ENCODE assay signal across 23 cellular contexts in the genomic region with DNA sequence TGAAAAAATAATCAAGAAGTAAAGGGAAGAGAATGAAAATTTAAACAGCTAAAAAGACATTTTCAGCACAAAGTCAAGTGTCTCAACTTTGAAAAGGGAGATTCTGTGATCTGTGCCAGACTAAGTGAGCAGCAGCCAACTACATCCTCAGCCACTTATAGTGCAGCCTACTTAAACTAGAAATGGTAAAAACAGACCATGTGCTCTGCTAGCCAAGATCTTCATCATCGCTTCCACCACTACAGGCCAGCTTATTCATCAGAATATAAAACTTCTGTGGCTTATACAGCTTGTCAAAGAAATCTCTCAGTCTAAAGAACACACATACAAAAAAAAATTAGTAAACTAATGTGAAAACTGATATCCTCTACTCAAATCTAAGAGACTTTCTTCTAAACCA.
A peak's percentile ranks its signal among the peaks of the same experiment; 100 is the strongest.
DNase-seq lines count a peak whose midpoint lies in the region; ATAC-seq and TF ChIP-seq lines count a peak whose summit lies in the region.
"Had no signal": no experiment of that assay in that cellular context is flagged by ENCODE, and none has a peak within 500 bp of the region (broad histone marks: within the 10 kb centered on the region; RNA-seq: fewer than 3 reads in every experiment).

No MANE protein-coding gene starts in this region.

- no peak overlapping the region for H3K4me3 Mint-ChIP-seq in activated naive CD4-positive, alpha-beta T cell treated with anti-CD3 and anti-CD28 coated beads, Interleukin-2, amount 10 ng/mL, durations not matched to agents 7 days and 5 days
- no peak overlapping the region for H3K4me3 Mint-ChIP-seq in activated T-helper 1 cell treated with anti-CD3 and anti-CD28 coated beads, Interleukin-12 subunit alpha, Interleukin-12 subunit beta, Interleukin-2, Interleukin-4 antibody, amounts not matched to agents 30 ng/mL and 10 ng/mL and 1 ng/mL, durations not matched to agents 14 hours and 24 hours and 36 hours
- H3K4me3 Mint-ChIP-seq: central memory CD8-positive, alpha-beta T cell had no signal

- H3K27me3 ChIP-seq in hepatocyte (no peaks in the 10 kb centered on the region), thyroid gland (no peaks in the 10 kb centered on the region)
- H3K27me3 ChIP-seq: neutrophil, Peyer's patch, SJSA1 had no signal

- no peaks in the 10 kb centered on the region for H3K27me3 Mint-ChIP-seq in activated naive CD4-positive, alpha-beta T cell treated with anti-CD3 and anti-CD28 coated beads, Interleukin-2, amount 10 ng/mL, durations not matched to agents 7 days and 5 days
- H3K27me3 Mint-ChIP-seq in activated T-helper 1 cell treated with anti-CD3 and anti-CD28 coated beads, Interleukin-12 subunit alpha, Interleukin-12 subunit beta, Interleukin-2, Interleukin-4 antibody, amounts not matched to agents 30 ng/mL and 10 ng/mL and 1 ng/mL, durations not matched to agents 14 hours and 24 hours and 36 hours (ENCODE audit: insufficient read depth): no peaks in the 10 kb centered on the region
- H3K27me3 Mint-ChIP-seq: central memory CD8-positive, alpha-beta T cell had no signal

- CTCF ChIA-PET in activated naive CD4-positive, alpha-beta T cell treated with anti-CD3 and anti-CD28 coated beads, Interleukin-2, amount 10 ng/mL, durations not matched to agents 7 days and 5 days (lab: Charles Lee): interaction anchor here (0.8 kb wide), 1 partner anchor 11 kb away, joined by 3 read pairs; no protein-coding TSS in a partner anchor

- H3K36me3 ChIP-seq in hepatocyte (replicated peaks; ENCODE audit: insufficient read depth, low read depth) (no peaks in the 10 kb centered on the region), thyroid gland (peaks cover 18 to 32% of the 10 kb centered on the region in 2 donors)

- no peaks in the 10 kb centered on the region for H3K9me2 ChIP-seq in hepatocyte (replicated peaks; ENCODE audit: insufficient read depth)

- intact Hi-C loops in activated T-helper 1 cell treated with anti-CD3 and anti-CD28 coated beads, Interleukin-12 subunit alpha, Interleukin-12 subunit beta, Interleukin-2, Interleukin-4 antibody, amounts not matched to agents 30 ng/mL and 10 ng/mL and 1 ng/mL, durations not matched to agents 14 hours and 24 hours and 36 hours (cut with micrococcal nuclease): loop anchor here (5.0 kb wide), 2 partner anchors 62 to 78 kb away; a partner anchor contains a TSS
- intact Hi-C loops in thyroid gland (cut with DNase I): no loop called here

- peaks cover 8 to 32% of the 10 kb centered on the region in 2 donors for H3K36me3 Mint-ChIP-seq in activated naive CD4-positive, alpha-beta T cell treated with anti-CD3 and anti-CD28 coated beads, Interleukin-2, amount 50 U/mL, for 72 hours
- peaks cover 56% of the 10 kb centered on the region for H3K36me3 Mint-ChIP-seq in activated naive CD4-positive, alpha-beta T cell treated with anti-CD3 and anti-CD28 coated beads, Interleukin-2, amount 10 ng/mL, durations not matched to agents 7 days and 5 days
- H3K36me3 Mint-ChIP-seq in activated T-helper 1 cell treated with anti-CD3 and anti-CD28 coated beads, Interleukin-12 subunit alpha, Interleukin-12 subunit beta, Interleukin-2, Interleukin-4 antibody, amounts not matched to agents 30 ng/mL and 10 ng/mL and 1 ng/mL, durations not matched to agents 14 hours and 24 hours and 36 hours (ENCODE audit: low read depth): peaks cover 51% of the 10 kb centered on the region

- H3K9me3 ChIP-seq in hepatocyte (ENCODE audit: low read depth) (no peaks in the 10 kb centered on the region), thyroid gland (no peaks in the 10 kb centered on the region)
- H3K9me3 ChIP-seq: neutrophil, Peyer's patch, SJSA1 had no signal

- H3K4me1 ChIP-seq in hepatocyte (ENCODE audit: insufficient read depth) (no peaks in the 10 kb centered on the region), thyroid gland (peaks cover 0 to 15% of the 10 kb centered on the region in 2 donors)
- H3K4me1 ChIP-seq: Peyer's patch, SJSA1 had no signal

- no peaks in the 10 kb centered on the region for H3K79me2 ChIP-seq in hepatocyte

- no peak for DNase-seq in activated naive CD4-positive, alpha-beta T cell treated with anti-CD3 and anti-CD28 coated beads, Interleukin-2, amount 50 U/mL, for 72 hours (ENCODE audit: low spot score in 2 of 2)
- no peak for DNase-seq in activated naive CD4-positive, alpha-beta T cell treated with anti-CD3 and anti-CD28 coated beads, Interleukin-2, amount 10 ng/mL, durations not matched to agents 7 days and 5 days
- DNase-seq in activated T-helper 1 cell treated with anti-CD3 and anti-CD28 coated beads, Interleukin-12 subunit alpha, Interleukin-12 subunit beta, Interleukin-2, Interleukin-4 antibody, amounts not matched to agents 30 ng/mL and 10 ng/mL and 1 ng/mL, durations not matched to agents 14 hours and 24 hours and 36 hours (ENCODE audit: low spot score): no peak
- DNase-seq in hepatocyte (ENCODE audit: low spot score) (no peak), thyroid gland (peak; percentile 43 to 44), SW 1271 (lab: John Stamatoyannopoulos, UW) (no peak)
- DNase-seq in NK-92 treated with Interleukin-12 subunit alpha and Interleukin-12 subunit beta, amount 100 ng/mL, for 24 hours (lab: John Stamatoyannopoulos, UW): no peak
- DNase-seq: activated CD8-positive, alpha-beta memory T cell treated with anti-CD3 and anti-CD28 coated beads for 24 hours; activated effector memory CD4-positive, alpha-beta T cell treated with Interleukin-2 at 50 U/mL for 16 hours; aorta; C1 segment of cervical spinal cord; effector CD4-positive, alpha-beta T cell; erythroblast; HCEC 1CT; NCI-H1092 treated with DMSO at 0.1 percent for 48 hours; NCI-H2029 treated with DMSO at 0.1 percent for 48 hours; Peyer's patch; stimulated activated CD4-positive, alpha-beta T cell treated with anti-CD3 and anti-CD28 coated beads, Interleukin-4, amount 100 ng/mL, for 24 hours had no signal

- no peak overlapping the region for H3K4me3 ChIP-seq in hepatocyte
- H3K4me3 ChIP-seq in thyroid gland (replicated peaks in 1 of 3): no peak overlapping the region
- H3K4me3 ChIP-seq: Peyer's patch, SJSA1 had no signal

- no peak for ATAC-seq in activated naive CD4-positive, alpha-beta T cell treated with anti-CD3 and anti-CD28 coated beads, Interleukin-2, amount 50 U/mL, for 72 hours
- ATAC-seq in GM21529 (IDR thresholded peaks at IDR 0.05; ENCODE audit: unreplicated experiment): no peak

- H3K27ac Mint-ChIP-seq in activated naive CD4-positive, alpha-beta T cell treated with anti-CD3 and anti-CD28 coated beads, Interleukin-2, amount 50 U/mL, for 72 hours: peak overlapping the region; percentile 3 to 58
- no peak overlapping the region for H3K27ac Mint-ChIP-seq in activated naive CD4-positive, alpha-beta T cell treated with anti-CD3 and anti-CD28 coated beads, Interleukin-2, amount 10 ng/mL, durations not matched to agents 7 days and 5 days
- peak overlapping the region; percentile 24 for H3K27ac Mint-ChIP-seq in activated T-helper 1 cell treated with anti-CD3 and anti-CD28 coated beads, Interleukin-12 subunit alpha, Interleukin-12 subunit beta, Interleukin-2, Interleukin-4 antibody, amounts not matched to agents 30 ng/mL and 10 ng/mL and 1 ng/mL, durations not matched to agents 14 hours and 24 hours and 36 hours

- TF ChIP-seq CTCF in hepatocyte (IDR thresholded peaks at IDR 0.05; ENCODE audit: poor library complexity) (no peak), thyroid gland (IDR thresholded peaks at IDR 0.05) (no peak)

- TF ChIP-seq POLR2A in thyroid gland (IDR thresholded peaks at IDR 0.05): no peak

- no peak overlapping the region for H2AFZ ChIP-seq in hepatocyte

- H3K27ac ChIP-seq in hepatocyte: peak overlapping the region; percentile 38
- H3K27ac ChIP-seq in thyroid gland: peak overlapping the region in 1 of 3 donors; percentile 3
- H3K27ac ChIP-seq: neutrophil, Peyer's patch, SJSA1, VCaP had no signal

- peaks cover 2% of the 10 kb centered on the region for H3K4me1 Mint-ChIP-seq in activated naive CD4-positive, alpha-beta T cell treated with anti-CD3 and anti-CD28 coated beads, Interleukin-2, amount 10 ng/mL, durations not matched to agents 7 days and 5 days
- H3K4me1 Mint-ChIP-seq in activated T-helper 1 cell treated with anti-CD3 and anti-CD28 coated beads, Interleukin-12 subunit alpha, Interleukin-12 subunit beta, Interleukin-2, Interleukin-4 antibody, amounts not matched to agents 30 ng/mL and 10 ng/mL and 1 ng/mL, durations not matched to agents 14 hours and 24 hours and 36 hours (ENCODE audit: low read depth): peaks cover 30% of the 10 kb centered on the region

- WGBS in hepatocyte (ENCODE audit: low lambda C conversion rate, missing lambda C conversion rate): 76% methylated on average over 1 of the region's 1 CpG
- WGBS in thyroid gland, 2 donors: 60% methylated on average over 1 of the region's 1 CpG

- no peak overlapping the region for H3K4me2 ChIP-seq in hepatocyte

- no peaks in the 10 kb centered on the region for H3K9me3 Mint-ChIP-seq in activated naive CD4-positive, alpha-beta T cell treated with anti-CD3 and anti-CD28 coated beads, Interleukin-2, amount 50 U/mL, for 72 hours
- no peaks in the 10 kb centered on the region for H3K9me3 Mint-ChIP-seq in activated naive CD4-positive, alpha-beta T cell treated with anti-CD3 and anti-CD28 coated beads, Interleukin-2, amount 10 ng/mL, durations not matched to agents 7 days and 5 days
- H3K9me3 Mint-ChIP-seq in activated T-helper 1 cell treated with anti-CD3 and anti-CD28 coated beads, Interleukin-12 subunit alpha, Interleukin-12 subunit beta, Interleukin-2, Interleukin-4 antibody, amounts not matched to agents 30 ng/mL and 10 ng/mL and 1 ng/mL, durations not matched to agents 14 hours and 24 hours and 36 hours: no peaks in the 10 kb centered on the region
- H3K9me3 Mint-ChIP-seq: central memory CD8-positive, alpha-beta T cell had no signal

- H4K20me1 ChIP-seq in hepatocyte (ENCODE audit: insufficient read depth, poor library complexity, severe bottlenecking): no peaks in the 10 kb centered on the region

Comparison
In these comparisons a context has a peak if more than half of its experiments do, and no peak if none do; other contexts are left out.
1. DNase-seq: peak in thyroid gland (2 of 2); none in activated naive CD4-positive, alpha-beta T cell treated with anti-CD3 and anti-CD28 coated beads, Interleukin-2, amount 50 U/mL, for 72 hours (0 of 2), activated naive CD4-positive, alpha-beta T cell treated with anti-CD3 and anti-CD28 coated beads, Interleukin-2, amount 10 ng/mL, durations not matched to agents 7 days and 5 days (single experiment), activated T-helper 1 cell treated with anti-CD3 and anti-CD28 coated beads, Interleukin-12 subunit alpha, Interleukin-12 subunit beta, Interleukin-2, Interleukin-4 antibody, amounts not matched to agents 30 ng/mL and 10 ng/mL and 1 ng/mL, durations not matched to agents 14 hours and 24 hours and 36 hours (single experiment), hepatocyte (single experiment), SW 1271 (0 of 2) and NK-92 treated with Interleukin-12 subunit alpha and Interleukin-12 subunit beta, amount 100 ng/mL, for 24 hours (single experiment).